In genomic region chr4:29588615-29589014, GRCh38 we compare ENCODE assay signal across 17 cellular contexts.
"Had no signal": no experiment of that assay in that cellular context is flagged by ENCODE, and none has a peak within 500 bp of the region (broad histone marks: within the 10 kb centered on the region; RNA-seq: fewer than 3 reads in every experiment).

No MANE protein-coding gene starts in this region.

- H3K4me3 ChIP-seq: colonic mucosa, dorsolateral prefrontal cortex, hepatocyte, left ventricle myocardium inferior, lower lobe of right lung, neural progenitor cell, ovary, right atrium auricular region, sigmoid colon had no signal

- H3K27ac ChIP-seq: colonic mucosa, dorsolateral prefrontal cortex, hepatocyte, left ventricle myocardium inferior, lower lobe of right lung, neural progenitor cell, ovary, right atrium auricular region, sigmoid colon had no signal

- H3K9ac ChIP-seq: neural progenitor cell had no signal

- DNase-seq: colonic mucosa; dorsolateral prefrontal cortex; effector CD8-positive, alpha-beta T cell; kidney; left cardiac atrium; left ventricle myocardium inferior; lower lobe of right lung; nucleus accumbens; ovary; sigmoid colon; small intestine; stimulated activated CD4-positive, alpha-beta T cell treated with anti-CD3 and anti-CD28 coated beads, Interleukin-12 subunit alpha, Interleukin-12 subunit beta, amount 100 ng/mL, for 4 hours; stimulated activated naive CD4-positive, alpha-beta T cell had no signal

- H3K27me3 ChIP-seq: colonic mucosa, dorsolateral prefrontal cortex, hepatocyte, neural progenitor cell, ovary, right atrium auricular region, sigmoid colon had no signal

- ATAC-seq: left cardiac atrium; lower lobe of right lung; natural killer cell treated with Interleukin-12 subunit alpha and Interleukin-12 subunit beta and Interleukin-15 and Interleukin-18, amount 100 ng/mL, for 72 hours had no signal

- H3K4me1 ChIP-seq: colonic mucosa, left ventricle myocardium inferior, lower lobe of right lung, neural progenitor cell, right atrium auricular region, sigmoid colon had no signal

- H3K36me3 ChIP-seq: colonic mucosa, left ventricle myocardium inferior, lower lobe of right lung, neural progenitor cell, ovary, right atrium auricular region, sigmoid colon had no signal

- H3K9me3 ChIP-seq: colonic mucosa, lower lobe of right lung, ovary, right atrium auricular region, sigmoid colon had no signal
